ENCODE assay signal across 16 cellular contexts in genomic region chr6:163120223-163120622, GRCh38.
DNase-seq lines count a peak whose midpoint lies in the region; TF ChIP-seq lines count a peak whose summit lies in the region.
"Had no signal": no experiment of that assay in that cellular context is flagged by ENCODE, and none has a peak within 500 bp of the region (broad histone marks: within the 10 kb centered on the region; RNA-seq: fewer than 3 reads in every experiment).

No MANE protein-coding gene starts in this region.

- no peaks in the 10 kb centered on the region for H4K20me1 ChIP-seq in OCI-LY1 (ENCODE audit: insufficient read depth, low read length)

- no peak overlapping the region for H3K4me3 Mint-ChIP-seq in immature natural killer cell
- H3K4me3 Mint-ChIP-seq: B cell; CD4-positive, alpha-beta memory T cell had no signal

- H3K9me2 ChIP-seq in OCI-LY1 (ENCODE audit: low read depth, low read length): no peaks in the 10 kb centered on the region

- H3K27ac ChIP-seq in C4-2B: no peak overlapping the region
- no peak overlapping the region for H3K27ac ChIP-seq in OCI-LY1 (ENCODE audit: low read depth, low read length, poor library complexity, severe bottlenecking)
- no peak overlapping the region for H3K27ac ChIP-seq in brain microvascular endothelial cell

- DNase-seq in GM13977 (ENCODE audit: low spot score) (no peak), brain microvascular endothelial cell (no peak), immature natural killer cell (no peak), hepatic stellate cell (ENCODE audit: low spot score) (no peak), KG1 (lab: John Stamatoyannopoulos, UW) (no peak), T-helper 2 cell (no peak)
- DNase-seq: CD4-positive, alpha-beta memory T cell; GOT3; NCI-H1092 treated with DMSO at 0.1 percent for 48 hours; NCI-H187; NCI-H774; T1000 had no signal

- H3K27ac Mint-ChIP-seq in immature natural killer cell: no peak overlapping the region
- H3K27ac Mint-ChIP-seq: B cell; CD4-positive, alpha-beta memory T cell; IgD-negative memory B cell had no signal

- no peaks in the 10 kb centered on the region for H3K36me3 ChIP-seq in OCI-LY1 (ENCODE audit: insufficient read depth, low read length)
- H3K36me3 ChIP-seq in brain microvascular endothelial cell (replicated peaks): no peaks in the 10 kb centered on the region

- H3K4me2 ChIP-seq in OCI-LY1 (ENCODE audit: low read length): no peak overlapping the region

- no peaks in the 10 kb centered on the region for H3K4me1 Mint-ChIP-seq in immature natural killer cell
- H3K4me1 Mint-ChIP-seq: B cell; CD4-positive, alpha-beta memory T cell had no signal

- no peaks in the 10 kb centered on the region for H3F3A ChIP-seq in OCI-LY1 (ENCODE audit: insufficient read depth, low read length)

- no peaks in the 10 kb centered on the region for H3K4me1 ChIP-seq in OCI-LY1 (ENCODE audit: insufficient read depth, low read length, severe bottlenecking)

- H3K9ac ChIP-seq in OCI-LY1 (ENCODE audit: low read length): no peak overlapping the region

- H3K36me3 Mint-ChIP-seq in immature natural killer cell: no peaks in the 10 kb centered on the region
- H3K36me3 Mint-ChIP-seq: CD4-positive, alpha-beta memory T cell; IgD-negative memory B cell had no signal

- no peaks in the 10 kb centered on the region for H3K79me2 ChIP-seq in OCI-LY1 (ENCODE audit: insufficient read depth, low read length)

- H3K9me3 ChIP-seq in OCI-LY1 (ENCODE audit: low read length): no peaks in the 10 kb centered on the region

- in situ Hi-C loops in GM13977 (cut with MboI; ENCODE audit: low pct_unique_long_range_greater_than_20kb, low sequenced_read_pairs, unreplicated experiment): no loop called here
- in situ Hi-C loops in brain microvascular endothelial cell (cut with HindIII; ENCODE audit: low pct_ligation_motif_present, low sequenced_read_pairs): no loop called here

- H3K27me3 Mint-ChIP-seq in immature natural killer cell (ENCODE audit: low read depth in 3 of 3): peaks cover 0 to 3% (median 0%) of the 10 kb centered on the region in 3 donors
- H3K27me3 Mint-ChIP-seq: B cell; CD4-positive, alpha-beta memory T cell; IgD-negative memory B cell had no signal

- H2AFZ ChIP-seq in OCI-LY1 (ENCODE audit: low read length): no peak overlapping the region

- no peaks in the 10 kb centered on the region; the same call in 1 of the 2 replicates for H3K27me3 ChIP-seq in OCI-LY1 (ENCODE audit: insufficient read depth, low read length)
- no peaks in the 10 kb centered on the region for H3K27me3 ChIP-seq in brain microvascular endothelial cell (replicated peaks)

- H3K4me3 ChIP-seq in OCI-LY1 (ENCODE audit: low read depth, low read length, poor library complexity, severe bottlenecking): no peak overlapping the region
- no peak overlapping the region for H3K4me3 ChIP-seq in brain microvascular endothelial cell (ENCODE audit: low read depth, low read length)

- peak; percentile 15; the same call in 1 of the 2 replicates for TF ChIP-seq CTCF in C4-2B (conservative IDR thresholded peaks at IDR 0.05)
- peak; percentile 17 for TF ChIP-seq CTCF in GM13977 (IDR thresholded peaks at IDR 0.05; ENCODE audit: extremely low read depth, insufficient read depth, missing control alignments)
- peak; percentile 28; the same call in 1 of the 2 replicates for TF ChIP-seq CTCF in OCI-LY1 (IDR thresholded peaks at IDR 0.05; ENCODE audit: low read length)
- peak; percentile 15 for TF ChIP-seq CTCF in brain microvascular endothelial cell (IDR thresholded peaks at IDR 0.05; ENCODE audit: low read depth, low read length, missing control alignments)

- no peaks in the 10 kb centered on the region for H3K9me3 Mint-ChIP-seq in immature natural killer cell
